Comparison of ENCODE assay signal across 8 cellular contexts in genomic region chr11:120912504-120912903, GRCh38.
DNase-seq lines count a peak whose midpoint lies in the region; TF ChIP-seq lines count a peak whose summit lies in the region.

No MANE protein-coding gene starts in this region.

- DNase-seq in A673 (ENCODE audit: low spot score) (peak; percentile 41), RPMI8226 (peak; percentile 23), iPS DF 19.7 (ENCODE audit: low read depth, low spot score) (peak; percentile 25), HPDE6-E6E7 (ENCODE audit: extremely low spot score) (no peak), NCI-H1436 treated with DMSO at 0.1 percent for 48 hours (lab: John Stamatoyannopoulos, UW) (no peak)
- DNase-seq in activated CD4-positive, CD25-positive, alpha-beta regulatory T cell treated with anti-CD3 and anti-CD28 coated beads, Interleukin-2, amount 50 U/mL, for 72 hours, result no peak
- no peak for DNase-seq in activated CD4-positive, alpha-beta T cell treated with anti-CD3 and anti-CD28 coated beads for 4 hours

- H3K9me3 ChIP-seq in A673 (ENCODE audit: low read depth, low read length, poor library complexity, severe bottlenecking), result no peaks in the 10 kb centered on the region

- intact Hi-C loops in A673 (cut with micrococcal nuclease; ENCODE audit: unreplicated experiment), result no loop called here

- POLR2A ChIA-PET in A673 (lab: Charles Lee; ENCODE audit: low non-redundant PET), result no interaction called here

- H3K36me3 ChIP-seq in A673 (ENCODE audit: insufficient read depth, low read length, poor library complexity, severe bottlenecking), result no peaks in the 10 kb centered on the region

- TF ChIP-seq CTCF in A673 (conservative IDR thresholded peaks at IDR 0.05; ENCODE audit: low read depth, low read length) (peak; percentile 49; the same call in 1 of the 2 replicates), GM12875 (IDR thresholded peaks at IDR 0.05; ENCODE audit: borderline replicate concordance, insufficient read depth, low read depth, low read length) (peak; percentile 44)

- CTCF ChIA-PET in A673 (lab: Charles Lee), result interaction anchor here (0.6 kb wide), 2 partner anchors 606 to 1121 kb away, joined by 3 to 6 read pairs; no protein-coding TSS in a partner anchor

- BruUV-seq in A673 (replicated peaks; lab: Mats Ljungman, UMichigan), result no TSS peak

- no peaks in the 10 kb centered on the region for H3K4me1 ChIP-seq in A673 (ENCODE audit: insufficient read depth, low read length, poor library complexity, severe bottlenecking)

- H3K4me3 ChIP-seq in A673 (ENCODE audit: low read depth, low read length, poor library complexity, severe bottlenecking) (no peak overlapping the region), GM12875 (ENCODE audit: low read depth, low read length) (no peak overlapping the region)

- H3K27me3 ChIP-seq in A673 (replicated peaks; ENCODE audit: insufficient read depth, low read depth, low read length, poor library complexity), result peaks cover 4% of the 10 kb centered on the region

- H3K27ac ChIP-seq in A673 (ENCODE audit: low read depth, low read length, poor library complexity, severe bottlenecking), result no peak overlapping the region

Comparison
In these comparisons a context has a peak if more than half of its experiments do, and no peak if none do; other contexts are left out.
1. DNase-seq: peak in A673 (single experiment), RPMI8226 (single experiment) and iPS DF 19.7 (single experiment); none in activated CD4-positive, CD25-positive, alpha-beta regulatory T cell treated with anti-CD3 and anti-CD28 coated beads, Interleukin-2, amount 50 U/mL, for 72 hours (single experiment), HPDE6-E6E7 (single experiment), activated CD4-positive, alpha-beta T cell treated with anti-CD3 and anti-CD28 coated beads for 4 hours (0 of 2) and NCI-H1436 treated with DMSO at 0.1 percent for 48 hours (single experiment).